In the genomic region with DNA sequence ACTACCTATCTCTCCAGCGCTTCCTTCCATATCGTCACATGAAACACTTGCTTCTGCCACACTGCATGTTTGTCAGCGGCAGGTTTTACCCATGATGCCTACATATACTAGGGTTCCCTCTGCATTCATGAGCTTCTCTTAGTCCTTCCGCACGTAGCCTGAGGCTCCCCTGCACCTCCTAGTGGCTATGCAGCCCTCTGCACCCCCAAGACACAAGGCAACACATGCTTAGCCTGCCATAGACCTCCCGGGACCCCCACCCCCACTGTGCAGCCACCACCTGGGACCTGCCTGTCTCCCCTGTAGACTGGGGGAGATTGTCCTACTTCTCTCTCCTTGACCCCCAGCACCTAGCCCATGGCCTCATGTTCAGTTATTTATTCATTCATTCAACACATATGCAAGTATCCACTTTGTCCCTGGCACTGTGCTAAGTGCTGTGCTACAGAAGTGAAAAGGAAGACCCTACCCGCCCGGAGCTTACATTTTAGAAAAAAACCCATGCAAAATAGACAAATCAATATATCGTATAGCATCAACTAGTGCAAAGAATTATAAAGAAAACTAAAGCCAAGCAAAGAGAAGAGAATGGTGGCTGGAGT, we compare ENCODE assay signal across 8 cellular contexts. TPM values are rescaled to one million over a fixed set of nuclear protein-coding genes. Genes with fewer than 3 reads are reported as not detected.
A peak's percentile ranks its signal among the peaks of the same experiment; 100 is the strongest.
DNase-seq lines count a peak whose midpoint lies in the region; ATAC-seq and TF ChIP-seq lines count a peak whose summit lies in the region.

No MANE protein-coding gene starts in this region.

- TF ChIP-seq EP300 in suprapubic skin (IDR thresholded peaks at IDR 0.05), result no peak

- TF ChIP-seq CTCF in suprapubic skin (IDR thresholded peaks at IDR 0.05), result peak; percentile 5 to 30

- ATAC-seq in HG02884 (IDR thresholded peaks at IDR 0.05; ENCODE audit: unreplicated experiment), result peak; percentile 95

- peak; percentile 45 for DNase-seq in stimulated activated CD4-positive, alpha-beta T cell treated with anti-CD3 and anti-CD28 coated beads, Interleukin-15, amount 100 ng/mL, for 24 hours
- no peak for DNase-seq in stimulated activated CD4-positive, alpha-beta T cell treated with anti-CD3 and anti-CD28 coated beads, Interleukin-4, amount 100 ng/mL, for 4 hours
- peak; percentile 16 for DNase-seq in NT2/D1 (ENCODE audit: low read depth, low spot score)
- DNase-seq in astrocyte of the hippocampus (ENCODE audit: low read depth, low spot score), result peak; percentile 34
- DNase-seq in iris pigment epithelial cell (ENCODE audit: low read depth), result peak; percentile 46
- DNase-seq in suprapubic skin (ENCODE audit: low spot score in 2 of 2), result no peak
- DNase-seq in NCI-H2171 treated with DMSO at 0.1 percent for 48 hours (lab: John Stamatoyannopoulos, UW), result no peak

- no peak overlapping the region for H3K9ac ChIP-seq in NT2/D1 (ENCODE audit: insufficient read length, low read depth)

- H3K36me3 ChIP-seq in NT2/D1 (ENCODE audit: insufficient read depth, insufficient read length, low read length), result no peaks in the 10 kb centered on the region
- H3K36me3 ChIP-seq in suprapubic skin, result no peaks in the 10 kb centered on the region

- H3K27me3 ChIP-seq in NT2/D1 (ENCODE audit: insufficient read depth, insufficient read length), result no peaks in the 10 kb centered on the region
- no peaks in the 10 kb centered on the region for H3K27me3 ChIP-seq in suprapubic skin

- H3K4me1 ChIP-seq in NT2/D1 (ENCODE audit: insufficient read depth, insufficient read length) (no peaks in the 10 kb centered on the region), suprapubic skin (peaks cover 3% of the 10 kb centered on the region)

- WGBS in suprapubic skin, result 73% methylated on average over 9 of the region's 9 CpGs

- TF ChIP-seq POLR2A in suprapubic skin (IDR thresholded peaks at IDR 0.05), result no peak

- H3K27ac ChIP-seq in suprapubic skin, result no peak overlapping the region

- no peak overlapping the region for H3K4me3 ChIP-seq in NT2/D1 (ENCODE audit: insufficient read length, low read depth)
- H3K4me3 ChIP-seq in suprapubic skin, result no peak overlapping the region

- no peaks in the 10 kb centered on the region for H3K9me3 ChIP-seq in NT2/D1 (ENCODE audit: insufficient read depth, low read length)
- H3K9me3 ChIP-seq in suprapubic skin, result no peaks in the 10 kb centered on the region

RNA-seq across cellular contexts. Expression of gene TMEM273, which starts 23.5 kb away (rescaled TPM):
- 10 to 100 TPM in 1 of 4 donors, 1 to 10 TPM in 3; 1.3 to 10.6 (median 6.8) TPM for total RNA-seq in suprapubic skin

RNA-seq across cellular contexts. Expression of gene FAM170B, which starts 30.9 kb away (rescaled TPM):
- total RNA-seq in suprapubic skin, result not detected

RNA-seq across cellular contexts. Expression of gene VSTM4, which starts 49.4 kb away (rescaled TPM):
- 1 to 10 TPM; 4.0 to 6.0 (median 4.6) TPM for total RNA-seq in suprapubic skin

Comparison
In these comparisons a context has a peak if more than half of its experiments do, and no peak if none do; other contexts are left out.
1. DNase-seq: peak in stimulated activated CD4-positive, alpha-beta T cell treated with anti-CD3 and anti-CD28 coated beads, Interleukin-15, amount 100 ng/mL, for 24 hours (single experiment), NT2/D1 (single experiment), astrocyte of the hippocampus (single experiment) and iris pigment epithelial cell (single experiment); none in stimulated activated CD4-positive, alpha-beta T cell treated with anti-CD3 and anti-CD28 coated beads, Interleukin-4, amount 100 ng/mL, for 4 hours (0 of 2), suprapubic skin (0 of 2) and NCI-H2171 treated with DMSO at 0.1 percent for 48 hours (single experiment).